12 cellular contexts compared by ENCODE assay signal in genomic region chr3:127484601-127485388, GRCh38.
DNase-seq lines count a peak whose midpoint lies in the region; ATAC-seq and TF ChIP-seq lines count a peak whose summit lies in the region.
"Had no signal": no experiment of that assay in that cellular context is flagged by ENCODE, and none has a peak within 500 bp of the region (broad histone marks: within the 10 kb centered on the region; RNA-seq: fewer than 3 reads in every experiment).

No MANE protein-coding gene starts in this region.

- peak overlapping the region; percentile 49 to 83 (median 70); a peak in 21 of 22 replicates for H3K4me2 ChIP-seq in BLaER1 treated with 17β-estradiol and CSF1 and Interleukin-3, amounts not matched to agents 10 nM and 100 nM

- H3K9ac ChIP-seq in BLaER1 treated with 17β-estradiol and CSF1 and Interleukin-3, amounts not matched to agents 10 nM and 100 nM: no peak overlapping the region

- peak; percentile 69 for ATAC-seq in activated CD8-positive, alpha-beta memory T cell treated with anti-CD3 and anti-CD28 coated beads, Interleukin-2, amount 10 ng/mL, durations not matched to agents 7 days and 5 days
- ATAC-seq in naive thymus-derived CD4-positive, alpha-beta T cell: peak; percentile 6
- ATAC-seq in GM18861 (IDR thresholded peaks at IDR 0.05; ENCODE audit: unreplicated experiment): no peak
- ATAC-seq: effector memory CD8-positive, alpha-beta T cell had no signal

- no peaks in the 10 kb centered on the region for H3K9me3 ChIP-seq in BLaER1 treated with 17β-estradiol and CSF1 and Interleukin-3, amounts not matched to agents 10 nM and 100 nM (replicated peaks in 1 of 11)
- H3K9me3 ChIP-seq in naive thymus-derived CD4-positive, alpha-beta T cell (ENCODE audit: control insufficient read depth in 2 of 3, low read length in 3 of 3): no peaks in the 10 kb centered on the region

- H4K20me1 ChIP-seq in BLaER1 treated with 17β-estradiol and CSF1 and Interleukin-3, amounts not matched to agents 10 nM and 100 nM: peaks cover 0 to 15% (median 0%) of the 10 kb centered on the region in 11 experiments; a peak in 3 of 22 replicates

- intact Hi-C loops in naive thymus-derived CD4-positive, alpha-beta T cell (cut with micrococcal nuclease): no loop called here

- CTCF ChIA-PET in activated CD8-positive, alpha-beta memory T cell treated with anti-CD3 and anti-CD28 coated beads, Interleukin-2, amount 10 ng/mL, durations not matched to agents 7 days and 5 days (lab: Charles Lee): interaction anchor here (1.0 to 1.2 kb wide), 2 partner anchors 483 to 733 kb away, joined by 4 read pairs; no protein-coding TSS in a partner anchor
- CTCF ChIA-PET in naive thymus-derived CD4-positive, alpha-beta T cell (lab: Charles Lee): no interaction called here
- CTCF ChIA-PET in activated CD4-positive, alpha-beta T cell treated with anti-CD3 and anti-CD28 coated beads, Interleukin-2, amount 10 ng/mL, durations not matched to agents 7 days and 5 days (lab: Charles Lee): no interaction called here

- peaks cover 22 to 47% (median 38%) of the 10 kb centered on the region in 10 experiments for H3K4me1 ChIP-seq in BLaER1 treated with 17β-estradiol and CSF1 and Interleukin-3, amounts not matched to agents 10 nM and 100 nM
- H3K4me1 ChIP-seq in naive thymus-derived CD4-positive, alpha-beta T cell (ENCODE audit: control insufficient read depth in 2 of 2, insufficient read depth in 2 of 2, low read length in 2 of 2): no peaks in the 10 kb centered on the region

- no peaks in the 10 kb centered on the region for H3K36me3 Mint-ChIP-seq in activated CD8-positive, alpha-beta memory T cell treated with anti-CD3 and anti-CD28 coated beads, Interleukin-2, amount 10 ng/mL, durations not matched to agents 7 days and 5 days
- no peaks in the 10 kb centered on the region for H3K36me3 Mint-ChIP-seq in naive thymus-derived CD4-positive, alpha-beta T cell
- H3K36me3 Mint-ChIP-seq in activated CD4-positive, alpha-beta T cell treated with anti-CD3 and anti-CD28 coated beads, Interleukin-2, amount 10 ng/mL, durations not matched to agents 7 days and 5 days (ENCODE audit: low read depth): no peaks in the 10 kb centered on the region

- no peak for TF ChIP-seq CTCF in GM12865 (IDR thresholded peaks at IDR 0.05; ENCODE audit: insufficient read depth, low read depth, low read length, missing control alignments)

- H3K27me3 ChIP-seq in BLaER1 treated with 17β-estradiol and CSF1 and Interleukin-3, amounts not matched to agents 10 nM and 100 nM: no peaks in the 10 kb centered on the region
- no peaks in the 10 kb centered on the region for H3K27me3 ChIP-seq in naive thymus-derived CD4-positive, alpha-beta T cell (ENCODE audit: control insufficient read depth in 2 of 2, insufficient read depth in 2 of 2, low read length in 2 of 2)

- H3K4me1 Mint-ChIP-seq in activated CD8-positive, alpha-beta memory T cell treated with anti-CD3 and anti-CD28 coated beads, Interleukin-2, amount 10 ng/mL, durations not matched to agents 7 days and 5 days: peaks cover 39% of the 10 kb centered on the region
- H3K4me1 Mint-ChIP-seq in naive thymus-derived CD4-positive, alpha-beta T cell: peaks cover 0 to 24% (median 0%) of the 10 kb centered on the region in 7 donors
- peaks cover 26% of the 10 kb centered on the region for H3K4me1 Mint-ChIP-seq in activated CD4-positive, alpha-beta T cell treated with anti-CD3 and anti-CD28 coated beads, Interleukin-2, amount 10 ng/mL, durations not matched to agents 7 days and 5 days

- no peak overlapping the region for H3K4me3 Mint-ChIP-seq in activated CD8-positive, alpha-beta memory T cell treated with anti-CD3 and anti-CD28 coated beads, Interleukin-2, amount 10 ng/mL, durations not matched to agents 7 days and 5 days
- H3K4me3 Mint-ChIP-seq in naive thymus-derived CD4-positive, alpha-beta T cell: peak overlapping the region in 1 of 10 donors; percentile 37
- no peak overlapping the region for H3K4me3 Mint-ChIP-seq in activated CD4-positive, alpha-beta T cell treated with anti-CD3 and anti-CD28 coated beads, Interleukin-2, amount 10 ng/mL, durations not matched to agents 7 days and 5 days
- H3K4me3 Mint-ChIP-seq: effector memory CD8-positive, alpha-beta T cell had no signal

- POLR2A ChIA-PET in naive thymus-derived CD4-positive, alpha-beta T cell (lab: Charles Lee): no interaction called here
- POLR2A ChIA-PET in activated CD4-positive, alpha-beta T cell treated with anti-CD3 and anti-CD28 coated beads, Interleukin-2, amount 10 ng/mL, durations not matched to agents 7 days and 5 days (lab: Charles Lee): no interaction called here

- peak; percentile 30 for DNase-seq in GM12865 (ENCODE audit: low read depth)
- DNase-seq in activated CD8-positive, alpha-beta memory T cell treated with anti-CD3 and anti-CD28 coated beads, Interleukin-2, amount 10 ng/mL, durations not matched to agents 7 days and 5 days: peak; percentile 74
- DNase-seq in naive thymus-derived CD4-positive, alpha-beta T cell: peak in 1 of 9 donors; percentile 19
- DNase-seq in NCI-H1105 treated with DMSO at 0.1 percent for 48 hours (lab: John Stamatoyannopoulos, UW): no peak
- no peak for DNase-seq in effector CD4-positive, alpha-beta T cell
- DNase-seq in activated CD4-positive, alpha-beta T cell treated with anti-CD3 and anti-CD28 coated beads, Interleukin-2, amount 10 ng/mL, durations not matched to agents 7 days and 5 days: no peak
- DNase-seq: activated naive CD4-positive, alpha-beta T cell treated with anti-CD3 and anti-CD28 coated beads, Interleukin-2, amount 50 U/mL, for 16 hours; effector memory CD8-positive, alpha-beta T cell; NCI-H2081 treated with DMSO at 0.1 percent for 48 hours; substantia nigra had no signal

- no peaks in the 10 kb centered on the region for H3K9me3 Mint-ChIP-seq in activated CD8-positive, alpha-beta memory T cell treated with anti-CD3 and anti-CD28 coated beads, Interleukin-2, amount 10 ng/mL, durations not matched to agents 7 days and 5 days (ENCODE audit: low read depth)
- no peaks in the 10 kb centered on the region for H3K9me3 Mint-ChIP-seq in naive thymus-derived CD4-positive, alpha-beta T cell
- H3K9me3 Mint-ChIP-seq in activated CD4-positive, alpha-beta T cell treated with anti-CD3 and anti-CD28 coated beads, Interleukin-2, amount 10 ng/mL, durations not matched to agents 7 days and 5 days: no peaks in the 10 kb centered on the region
- H3K9me3 Mint-ChIP-seq: effector memory CD8-positive, alpha-beta T cell had no signal

- H3K36me3 ChIP-seq in BLaER1 treated with 17β-estradiol and CSF1 and Interleukin-3, amounts not matched to agents 10 nM and 100 nM: no peaks in the 10 kb centered on the region
- H3K36me3 ChIP-seq in naive thymus-derived CD4-positive, alpha-beta T cell (ENCODE audit: control insufficient read depth in 2 of 3, insufficient read depth in 3 of 3, low read length in 3 of 3): no peaks in the 10 kb centered on the region

- no peak overlapping the region for H3K27ac ChIP-seq in BLaER1 treated with 17β-estradiol and CSF1 and Interleukin-3, amounts not matched to agents 10 nM and 100 nM
- H3K27ac ChIP-seq in naive thymus-derived CD4-positive, alpha-beta T cell (ENCODE audit: low read depth, low read length): no peak overlapping the region

- H3K4me3 ChIP-seq in BLaER1 treated with 17β-estradiol and CSF1 and Interleukin-3, amounts not matched to agents 10 nM and 100 nM: no peak overlapping the region
- H3K4me3 ChIP-seq in GM12865 (ENCODE audit: low read depth, low read length): no peak overlapping the region
- H3K4me3 ChIP-seq in naive thymus-derived CD4-positive, alpha-beta T cell (ENCODE audit: low read length): no peak overlapping the region

- peaks cover 81% of the 10 kb centered on the region for H3K27me3 Mint-ChIP-seq in activated CD8-positive, alpha-beta memory T cell treated with anti-CD3 and anti-CD28 coated beads, Interleukin-2, amount 10 ng/mL, durations not matched to agents 7 days and 5 days
- H3K27me3 Mint-ChIP-seq in naive thymus-derived CD4-positive, alpha-beta T cell: peaks cover 6 to 54% (median 30%) of the 10 kb centered on the region in 5 donors
- peaks cover 12% of the 10 kb centered on the region for H3K27me3 Mint-ChIP-seq in activated CD4-positive, alpha-beta T cell treated with anti-CD3 and anti-CD28 coated beads, Interleukin-2, amount 10 ng/mL, durations not matched to agents 7 days and 5 days

- H3K27ac Mint-ChIP-seq in activated CD8-positive, alpha-beta memory T cell treated with anti-CD3 and anti-CD28 coated beads, Interleukin-2, amount 10 ng/mL, durations not matched to agents 7 days and 5 days: no peak overlapping the region
- H3K27ac Mint-ChIP-seq in naive thymus-derived CD4-positive, alpha-beta T cell: no peak overlapping the region
- H3K27ac Mint-ChIP-seq in activated CD4-positive, alpha-beta T cell treated with anti-CD3 and anti-CD28 coated beads, Interleukin-2, amount 10 ng/mL, durations not matched to agents 7 days and 5 days: no peak overlapping the region
- H3K27ac Mint-ChIP-seq: effector memory CD8-positive, alpha-beta T cell had no signal

Comparison
In these comparisons a context has a peak if more than half of its experiments do, and no peak if none do; other contexts are left out.
1. DNase-seq: peak in GM12865 (single experiment) and activated CD8-positive, alpha-beta memory T cell treated with anti-CD3 and anti-CD28 coated beads, Interleukin-2, amount 10 ng/mL, durations not matched to agents 7 days and 5 days (single experiment); none in NCI-H1105 treated with DMSO at 0.1 percent for 48 hours (single experiment), effector CD4-positive, alpha-beta T cell (single experiment) and activated CD4-positive, alpha-beta T cell treated with anti-CD3 and anti-CD28 coated beads, Interleukin-2, amount 10 ng/mL, durations not matched to agents 7 days and 5 days (single experiment).